Comparison of ENCODE assay signal across 1 cellular context in genomic region chr19:35764432-35765315, GRCh38.
TF ChIP-seq lines count a peak whose summit lies in the region.

No MANE protein-coding gene starts in this region.

TF ChIP-seq in SK-N-SH, 30 proteins besides CTCF, POLR2A, EP300 and RAD21 (continued from another document):
- no peak for TF ChIP-seq IRF3 (IDR thresholded peaks at IDR 0.05; ENCODE audit: low read depth, low read length)
- no peak for TF ChIP-seq NFIC (IDR thresholded peaks at IDR 0.05; ENCODE audit: borderline replicate concordance)
- TF ChIP-seq USF1 (IDR thresholded peaks at IDR 0.05; ENCODE audit: borderline replicate concordance, low read depth) = no peak
- TF ChIP-seq CHD2 (IDR thresholded peaks at IDR 0.05; ENCODE audit: low read length, partially characterized antibody) = no peak
- no peak for TF ChIP-seq SMC3 (IDR thresholded peaks at IDR 0.05; ENCODE audit: low read depth, low read length)
- TF ChIP-seq TAF1 (IDR thresholded peaks at IDR 0.05; ENCODE audit: borderline replicate concordance, low read depth, low read length) = no peak
- no peak for TF ChIP-seq FOSL2 (IDR thresholded peaks at IDR 0.05; ENCODE audit: borderline replicate concordance, low read depth)
